ENCODE assay signal across 9 cellular contexts in the genomic region with DNA sequence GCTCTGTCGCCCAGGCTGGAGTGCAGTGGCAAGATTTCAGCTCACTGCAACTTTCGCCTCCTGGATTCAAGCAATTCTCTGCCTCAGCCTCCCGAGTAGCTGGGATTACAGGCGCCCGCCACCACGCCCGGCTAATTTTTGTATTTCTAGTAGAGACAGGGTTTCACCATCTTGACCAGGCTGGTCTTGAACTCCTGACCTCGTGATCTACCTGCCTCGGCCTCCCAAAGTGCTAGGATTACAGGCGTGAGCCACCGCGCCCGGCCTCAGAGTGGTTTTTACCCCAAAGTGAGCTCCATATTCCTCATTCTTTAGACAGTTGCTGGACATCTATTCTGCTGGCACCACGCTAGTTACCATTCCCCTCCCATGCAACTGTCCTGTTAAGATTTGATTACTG. TPM values are rescaled to one million over a fixed set of nuclear protein-coding genes. Genes with fewer than 3 reads are reported as not detected.
DNase-seq lines count a peak whose midpoint lies in the region; ATAC-seq and TF ChIP-seq lines count a peak whose summit lies in the region.
"Not testable (repeated sequence)": the region's sequence is repeated elsewhere in the genome, so short reads cannot be mapped to it uniquely, and the experiment has no call there.
"Had no signal": no experiment of that assay in that cellular context is flagged by ENCODE, and none has a peak within 500 bp of the region (broad histone marks: within the 10 kb centered on the region; RNA-seq: fewer than 3 reads in every experiment).

No MANE protein-coding gene starts in this region.

- H3K79me2 ChIP-seq in KMS-11 (ENCODE audit: insufficient read depth, low read depth): not testable (repeated sequence)

- H3K9me3 Mint-ChIP-seq in CD4-positive, alpha-beta T cell; activated naive CD4-positive, alpha-beta T cell treated with anti-CD3 and anti-CD28 coated beads, Interleukin-2, amount 10 ng/mL, durations not matched to agents 7 days and 5 days; endothelial cell (ENCODE audit: unreplicated experiment); naive B cell; neural crest cell; type B pancreatic cell: not testable (repeated sequence)

- not testable (repeated sequence) for TF ChIP-seq CTCF in CD4-positive, alpha-beta T cell (IDR thresholded peaks at IDR 0.05); KMS-11 (conservative IDR thresholded peaks at IDR 0.05; ENCODE audit: low read depth, low read length); endothelial cell (IDR thresholded peaks at IDR 0.05; ENCODE audit: unreplicated experiment); neural crest cell (conservative IDR thresholded peaks at IDR 0.05); type B pancreatic cell (conservative IDR thresholded peaks at IDR 0.05)

- POLR2A ChIA-PET in CD4-positive, alpha-beta T cell (lab: Charles Lee): not testable (repeated sequence)

- not testable (repeated sequence) for H3K4me3 ChIP-seq in KMS-11 (IDR thresholded peaks at IDR 0.05; ENCODE audit: insufficient read depth, low read depth, low read length)
- peak overlapping the region; percentile 59; the same call in 1 of the 2 replicates for H3K4me3 ChIP-seq in iPS-20b (ENCODE audit: low read length)

- not testable (repeated sequence) for H3K36me3 Mint-ChIP-seq in CD4-positive, alpha-beta T cell (ENCODE audit: low read depth); activated naive CD4-positive, alpha-beta T cell treated with anti-CD3 and anti-CD28 coated beads, Interleukin-2, amount 10 ng/mL, durations not matched to agents 7 days and 5 days; endothelial cell (ENCODE audit: low read depth, unreplicated experiment); naive B cell; neural crest cell (ENCODE audit: low read depth)
- peaks cover 10% of the 10 kb centered on the region for H3K36me3 Mint-ChIP-seq in type B pancreatic cell

- not testable (repeated sequence) for H4K20me1 ChIP-seq in KMS-11 (ENCODE audit: insufficient read depth)

- H3K4me2 ChIP-seq in KMS-11: peak overlapping the region; percentile 74

- H3K4me1 Mint-ChIP-seq in CD4-positive, alpha-beta T cell (ENCODE audit: low read depth): peaks cover 11% of the 10 kb centered on the region
- H3K4me1 Mint-ChIP-seq in activated naive CD4-positive, alpha-beta T cell treated with anti-CD3 and anti-CD28 coated beads, Interleukin-2, amount 10 ng/mL, durations not matched to agents 7 days and 5 days; naive B cell: not testable (repeated sequence)
- H3K4me1 Mint-ChIP-seq in endothelial cell (ENCODE audit: unreplicated experiment) (peaks cover 26% of the 10 kb centered on the region), neural crest cell (peaks cover 31% of the 10 kb centered on the region), type B pancreatic cell (ENCODE audit: unreplicated experiment) (peaks cover 24% of the 10 kb centered on the region)

- not testable (repeated sequence) for H3K36me3 ChIP-seq in KMS-11 (ENCODE audit: insufficient read depth); iPS-20b (ENCODE audit: insufficient read depth, low read depth, low read length)

- H3K27me3 ChIP-seq in CD4-positive, alpha-beta T cell (ENCODE audit: control insufficient read depth, insufficient read depth, low read length): peaks cover 41% of the 10 kb centered on the region
- not testable (repeated sequence) for H3K27me3 ChIP-seq in KMS-11 (ENCODE audit: insufficient read depth, low read depth)
- H3K27me3 ChIP-seq in iPS-20b (ENCODE audit: insufficient read depth, low read length): peaks cover 42% of the 10 kb centered on the region

- ATAC-seq in CD4-positive, alpha-beta T cell (ENCODE audit: poor library complexity); naive B cell (ENCODE audit: low read depth in 2 of 2): not testable (repeated sequence)

- peaks cover 57% of the 10 kb centered on the region for H3K27me3 Mint-ChIP-seq in CD4-positive, alpha-beta T cell
- H3K27me3 Mint-ChIP-seq in activated naive CD4-positive, alpha-beta T cell treated with anti-CD3 and anti-CD28 coated beads, Interleukin-2, amount 10 ng/mL, durations not matched to agents 7 days and 5 days: peaks cover 65% of the 10 kb centered on the region
- H3K27me3 Mint-ChIP-seq in endothelial cell (ENCODE audit: unreplicated experiment): peaks cover 14% of the 10 kb centered on the region
- H3K27me3 Mint-ChIP-seq in naive B cell: peaks cover 38 to 57% (median 45%) of the 10 kb centered on the region in 3 donors
- not testable (repeated sequence) for H3K27me3 Mint-ChIP-seq in neural crest cell (ENCODE audit: low read depth)
- peaks cover 13% of the 10 kb centered on the region for H3K27me3 Mint-ChIP-seq in type B pancreatic cell

- H3K9me3 ChIP-seq in CD4-positive, alpha-beta T cell (ENCODE audit: control insufficient read depth, low read length); iPS-20b (ENCODE audit: insufficient read depth, low read depth, low read length): not testable (repeated sequence)

- H3K27ac ChIP-seq in CD4-positive, alpha-beta T cell (ENCODE audit: low read depth, low read length); KMS-11; iPS-20b (ENCODE audit: low read length): not testable (repeated sequence)

- not testable (repeated sequence) for H3K27ac Mint-ChIP-seq in CD4-positive, alpha-beta T cell; activated naive CD4-positive, alpha-beta T cell treated with anti-CD3 and anti-CD28 coated beads, Interleukin-2, amount 10 ng/mL, durations not matched to agents 7 days and 5 days; naive B cell; neural crest cell (ENCODE audit: unreplicated experiment); type B pancreatic cell
- peak overlapping the region; percentile 92 for H3K27ac Mint-ChIP-seq in endothelial cell (ENCODE audit: unreplicated experiment)

- CTCF ChIA-PET in CD4-positive, alpha-beta T cell (lab: Charles Lee): not testable (repeated sequence)
- CTCF ChIA-PET in activated naive CD4-positive, alpha-beta T cell treated with anti-CD3 and anti-CD28 coated beads, Interleukin-2, amount 10 ng/mL, durations not matched to agents 7 days and 5 days (lab: Charles Lee): interaction anchor here (2.3 kb wide), 1 partner anchor 387 kb away, joined by 5 read pairs; no protein-coding TSS in a partner anchor

- H3K9ac ChIP-seq in KMS-11: not testable (repeated sequence)
- peak overlapping the region; percentile 54; the same call in 1 of the 2 replicates for H3K9ac ChIP-seq in iPS-20b (ENCODE audit: low read depth, low read length)

- intact Hi-C loops in CD4-positive, alpha-beta T cell (cut with DNase I, micrococcal nuclease): not testable (repeated sequence)

- not testable (repeated sequence) for DNase-seq in CD4-positive, alpha-beta T cell; activated naive CD4-positive, alpha-beta T cell treated with anti-CD3 and anti-CD28 coated beads, Interleukin-2, amount 10 ng/mL, durations not matched to agents 7 days and 5 days; endothelial cell (ENCODE audit: low spot score); naive B cell; neural crest cell (ENCODE audit: low read depth, low spot score); type B pancreatic cell (ENCODE audit: extremely low spot score, unreplicated experiment)

- H3K4me3 Mint-ChIP-seq in CD4-positive, alpha-beta T cell: peak overlapping the region; percentile 83
- H3K4me3 Mint-ChIP-seq in activated naive CD4-positive, alpha-beta T cell treated with anti-CD3 and anti-CD28 coated beads, Interleukin-2, amount 10 ng/mL, durations not matched to agents 7 days and 5 days: peak overlapping the region; percentile 75
- H3K4me3 Mint-ChIP-seq in endothelial cell (ENCODE audit: unreplicated experiment) (peak overlapping the region; percentile 93), naive B cell (peak overlapping the region in 6 of 8 donors; percentile 19 to 92 (median 86)), neural crest cell (peak overlapping the region; percentile 98), type B pancreatic cell (peak overlapping the region; percentile 96)

- not testable (repeated sequence) for H2AFZ ChIP-seq in KMS-11 (ENCODE audit: low read depth)

- not testable (repeated sequence) for H3K4me1 ChIP-seq in KMS-11 (ENCODE audit: low read depth, poor library complexity, severe bottlenecking)
- peaks cover 14% of the 10 kb centered on the region for H3K4me1 ChIP-seq in iPS-20b (ENCODE audit: insufficient read depth, low read length)

RNA-seq across cellular contexts. Expression of a gene that starts 1.4 kb away (rescaled TPM):
- not detected for total RNA-seq in CD4-positive, alpha-beta T cell
- 19.3 TPM for total RNA-seq in endothelial cell (ENCODE audit: unreplicated experiment)
- polyA plus RNA-seq in naive B cell (ENCODE audit: low read depth in 6 of 6): under 1 TPM in 1 of 6 donors, not detected in 5; 0.05 TPM
- total RNA-seq in neural crest cell: 29.1 and 39.6 TPM in 2 replicates
- total RNA-seq in type B pancreatic cell (ENCODE audit: low replicate concordance): 11.3 and 44.0 TPM in 2 replicates
- total RNA-seq: PC-3 had no signal

Comparison
In these comparisons a context has a peak if more than half of its experiments do, and no peak if none do; other contexts are left out.
1. RNA of a gene that starts 1.4 kb away (total RNA-seq): 11.3 to 44.0 TPM in type B pancreatic cell, 29.1 to 39.6 TPM in neural crest cell and 19.3 TPM in endothelial cell (single experiment); not detected in CD4-positive, alpha-beta T cell; every median in the first group is over 10 times any median in the second.
2. Peak in every context shown above with its lines, with median percentiles within 50 percentile points of each other: H3K4me3 Mint-ChIP-seq.